Comparison of ENCODE assay signal across 8 cellular contexts in the genomic region with DNA sequence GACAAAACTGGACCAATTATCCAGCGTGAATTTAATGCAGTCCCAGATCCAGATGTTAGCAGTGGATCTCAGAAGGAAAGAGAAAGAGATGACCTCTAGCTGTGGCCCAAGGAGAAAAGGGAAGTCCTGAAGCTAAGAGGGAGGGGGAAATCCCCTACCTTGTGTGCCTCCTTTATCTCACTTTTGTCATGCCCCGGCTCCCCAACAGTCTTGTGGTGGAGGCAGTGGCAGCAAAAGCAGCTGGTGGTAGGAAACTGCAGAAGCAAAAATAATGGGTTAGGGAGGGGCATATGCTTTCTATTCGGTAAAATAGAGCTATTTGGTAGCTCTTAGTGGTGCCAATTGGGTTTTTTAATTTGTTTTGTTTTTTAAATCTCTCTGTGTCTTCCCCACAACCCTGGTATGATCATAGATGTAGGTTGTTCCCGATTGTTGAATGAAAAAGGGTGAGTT. TPM values are rescaled to one million over a fixed set of nuclear protein-coding genes. Genes with fewer than 3 reads are reported as not detected.
DNase-seq lines count a peak whose midpoint lies in the region; ATAC-seq and TF ChIP-seq lines count a peak whose summit lies in the region.

No MANE protein-coding gene starts in this region.

- dilution Hi-C loops in mammary epithelial cell (cut with HindIII; ENCODE audit: low sequenced_read_pairs), result no loop called here

- ATAC-seq in GM21360 (IDR thresholded peaks at IDR 0.05; ENCODE audit: unreplicated experiment), result peak; percentile 99
- ATAC-seq in HG03521 (IDR thresholded peaks at IDR 0.05; ENCODE audit: unreplicated experiment), result peak; percentile 99

- peak overlapping the region; percentile 56 for H3K27ac Mint-ChIP-seq in activated naive CD4-positive, alpha-beta T cell treated with anti-CD3 and anti-CD28 coated beads, Interleukin-2, amount 10 ng/mL, durations not matched to agents 7 days and 5 days
- H3K27ac Mint-ChIP-seq in endodermal cell, result no peak overlapping the region

- H3K4me1 ChIP-seq in mammary epithelial cell (ENCODE audit: insufficient read depth, low read length) (no peaks in the 10 kb centered on the region), endodermal cell (ENCODE audit: control insufficient read depth, insufficient read depth, low read length) (no peaks in the 10 kb centered on the region)

- H3K4me1 Mint-ChIP-seq in activated naive CD4-positive, alpha-beta T cell treated with anti-CD3 and anti-CD28 coated beads, Interleukin-2, amount 10 ng/mL, durations not matched to agents 7 days and 5 days, result peaks cover 30% of the 10 kb centered on the region
- peaks cover under 1% of the 10 kb centered on the region for H3K4me1 Mint-ChIP-seq in endodermal cell

- no peaks in the 10 kb centered on the region for H3K27me3 Mint-ChIP-seq in activated naive CD4-positive, alpha-beta T cell treated with anti-CD3 and anti-CD28 coated beads, Interleukin-2, amount 10 ng/mL, durations not matched to agents 7 days and 5 days
- H3K27me3 Mint-ChIP-seq in endodermal cell (ENCODE audit: insufficient read depth), result no peaks in the 10 kb centered on the region

- H4K20me1 ChIP-seq in mammary epithelial cell (ENCODE audit: insufficient read depth, low read length), result no peaks in the 10 kb centered on the region

- H3K4me3 Mint-ChIP-seq in activated naive CD4-positive, alpha-beta T cell treated with anti-CD3 and anti-CD28 coated beads, Interleukin-2, amount 10 ng/mL, durations not matched to agents 7 days and 5 days, result peak overlapping the region; percentile 34
- no peak overlapping the region for H3K4me3 Mint-ChIP-seq in endodermal cell

- in situ Hi-C loops in mammary epithelial cell (cut with MboI; ENCODE audit: low sequenced_read_pairs in 2 of 2), result no loop called here

- H3K27ac ChIP-seq in mammary epithelial cell (ENCODE audit: insufficient read depth, low read depth, low read length) (no peak overlapping the region), endodermal cell (ENCODE audit: low read depth, low read length) (no peak overlapping the region)

- BruUV-seq in mammary epithelial cell (replicated peaks; lab: Mats Ljungman, UMichigan), result no TSS peak

- CTCF ChIA-PET in activated naive CD4-positive, alpha-beta T cell treated with anti-CD3 and anti-CD28 coated beads, Interleukin-2, amount 10 ng/mL, durations not matched to agents 7 days and 5 days (lab: Charles Lee), result interaction anchor here (0.9 to 2.2 kb wide), 5 partner anchors 9 to 125 kb away, joined by 3 to 12 read pairs (median 4); no protein-coding TSS in a partner anchor
- CTCF ChIA-PET in mammary epithelial cell (lab: Charles Lee; ENCODE audit: low non-redundant PET), result no interaction called here

- H3K4me3 ChIP-seq in mammary epithelial cell (replicated peaks in 1 of 3; ENCODE audit: insufficient read depth in 1 of 3, low read depth in 2 of 3, low read length in 3 of 3) (no peak overlapping the region), endodermal cell (ENCODE audit: low read length) (no peak overlapping the region)

- H3K27me3 ChIP-seq in mammary epithelial cell (ENCODE audit: insufficient read depth, low read length) (no peaks in the 10 kb centered on the region), endodermal cell (ENCODE audit: control insufficient read depth, insufficient read depth, low read length, poor library complexity, severe bottlenecking) (no peaks in the 10 kb centered on the region)

- no peak overlapping the region for H3K9ac ChIP-seq in mammary epithelial cell (ENCODE audit: insufficient read depth, low read length)
- H3K9ac ChIP-seq in endodermal cell (ENCODE audit: extremely low read depth, low read length, poor library complexity, severe bottlenecking), result no peak overlapping the region

- peaks cover 7% of the 10 kb centered on the region for H3K79me2 ChIP-seq in mammary epithelial cell (ENCODE audit: insufficient read depth, low read length)

- peaks cover 5% of the 10 kb centered on the region for H3K9me3 Mint-ChIP-seq in activated naive CD4-positive, alpha-beta T cell treated with anti-CD3 and anti-CD28 coated beads, Interleukin-2, amount 10 ng/mL, durations not matched to agents 7 days and 5 days
- peaks cover 11% of the 10 kb centered on the region for H3K9me3 Mint-ChIP-seq in endodermal cell

- H2AFZ ChIP-seq in mammary epithelial cell (ENCODE audit: low read depth, low read length), result no peak overlapping the region

- intact Hi-C loops in mammary epithelial cell (cut with micrococcal nuclease), result no loop called here

- WGBS in mammary epithelial cell (ENCODE audit: low coverage, missing lambda C conversion rate), result 95% methylated on average over 4 of the region's 4 CpGs
- 79% methylated on average over 4 of the region's 4 CpGs; no CpG with 5 or more reads in 1 of the 2 experiments for WGBS in endodermal cell (ENCODE audit: insufficient coverage in 1 of 2, insufficient read length in 1 of 2), 2 experiments

- peaks cover 3% of the 10 kb centered on the region for H3K9me3 ChIP-seq in mammary epithelial cell (replicated peaks; ENCODE audit: insufficient read depth, low read length)
- peaks cover 13% of the 10 kb centered on the region for H3K9me3 ChIP-seq in endodermal cell (ENCODE audit: control insufficient read depth, low read length)

- H3K4me2 ChIP-seq in mammary epithelial cell (ENCODE audit: insufficient read depth, low read depth, low read length), result no peak overlapping the region

- TF ChIP-seq CTCF in GM12873 (IDR thresholded peaks at IDR 0.05; ENCODE audit: insufficient read depth, low read depth, low read length, missing control alignments) (peak; percentile 6), mammary epithelial cell (conservative IDR thresholded peaks at IDR 0.05 in 1 of 2, IDR thresholded peaks at IDR 0.05 in 1 of 2; ENCODE audit: extremely low read depth in 1 of 2, insufficient read depth in 1 of 2, low read depth in 1 of 2, low read length in 2 of 2) (no peak), endodermal cell (conservative IDR thresholded peaks at IDR 0.05) (no peak)

- peaks cover 13% of the 10 kb centered on the region for H3K36me3 Mint-ChIP-seq in activated naive CD4-positive, alpha-beta T cell treated with anti-CD3 and anti-CD28 coated beads, Interleukin-2, amount 10 ng/mL, durations not matched to agents 7 days and 5 days
- H3K36me3 Mint-ChIP-seq in endodermal cell (ENCODE audit: low read depth), result no peaks in the 10 kb centered on the region

- peak; percentile 67 for DNase-seq in activated naive CD4-positive, alpha-beta T cell treated with anti-CD3 and anti-CD28 coated beads, Interleukin-2, amount 10 ng/mL, durations not matched to agents 7 days and 5 days
- no peak for DNase-seq in mammary epithelial cell
- no peak for DNase-seq in mucosa of gallbladder (ENCODE audit: low spot score)
- DNase-seq in NCI-H446 (lab: John Stamatoyannopoulos, UW), result no peak
- DNase-seq in endodermal cell, result no peak

- H3K36me3 ChIP-seq in mammary epithelial cell (ENCODE audit: insufficient read depth, low read length), result no peaks in the 10 kb centered on the region
- H3K36me3 ChIP-seq in endodermal cell (ENCODE audit: control insufficient read depth, insufficient read depth, low read length), result no peaks in the 10 kb centered on the region

RNA-seq across cellular contexts. Expression of a gene that starts 56.5 kb away (rescaled TPM):
- total RNA-seq in mammary epithelial cell (10 to 100 TPM; 24.5 to 28.0 TPM), mucosa of gallbladder (31.7 TPM), endodermal cell (10 to 100 TPM in 1 of 2 donors, 1 to 10 TPM in 1; 9.2 to 12.1 TPM)
- 19.5 TPM for polyA plus RNA-seq in mammary epithelial cell
- polyA minus RNA-seq in mammary epithelial cell, result 21.3 TPM
- 0.89 TPM for polyA plus RNA-seq in endodermal cell (2013, experiment 1 of 2)
- 1.4 TPM for polyA plus RNA-seq in endodermal cell (2013, experiment 2 of 2)
